19 cellular contexts compared by ENCODE assay signal in the genomic region with DNA sequence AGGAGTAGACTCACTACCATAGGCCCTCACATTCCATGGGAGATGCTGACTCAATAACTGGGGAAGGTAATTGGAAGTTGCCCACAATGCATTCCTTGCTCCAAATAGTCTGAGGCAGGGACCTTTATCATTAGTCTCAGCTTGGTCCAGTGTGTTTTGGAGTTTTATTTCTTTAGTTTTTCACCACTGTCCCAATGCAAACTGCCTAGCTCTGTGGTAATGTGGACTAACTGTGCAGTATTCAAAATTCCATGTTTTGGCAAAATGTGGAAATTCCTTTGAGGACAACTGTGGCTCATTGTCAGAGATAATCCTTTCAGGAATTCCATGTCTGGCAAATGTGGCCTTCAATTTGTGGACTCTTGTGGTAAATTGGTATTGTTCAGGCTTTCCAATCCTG.
"Had no signal": no experiment of that assay in that cellular context is flagged by ENCODE, and none has a peak within 500 bp of the region (broad histone marks: within the 10 kb centered on the region; RNA-seq: fewer than 3 reads in every experiment).

No MANE protein-coding gene starts in this region.

- DNase-seq: activated CD4-positive, alpha-beta memory T cell treated with anti-CD3 and anti-CD28 coated beads, Interleukin-2, amount 10 ng/mL, durations not matched to agents 7 days and 5 days; activated CD4-positive, alpha-beta T cell treated with anti-CD3 and anti-CD28 coated beads for 1 hour; activated CD4-positive, alpha-beta T cell treated with anti-CD3 and anti-CD28 coated beads for 4 hours; activated CD4-positive, alpha-beta T cell treated with anti-CD3 and anti-CD28 coated beads, Interleukin-2, amount 10 ng/mL, durations not matched to agents 7 days and 5 days; activated CD4-positive, alpha-beta T cell treated with anti-CD3 and anti-CD28 coated beads, Interleukin-2, amount 50 U/mL, for 4 hours; activated gamma-delta T cell; activated naive CD4-positive, alpha-beta T cell; activated naive CD4-positive, alpha-beta T cell treated with anti-CD3 and anti-CD28 coated beads, Interleukin-2, amount 10 ng/mL, durations not matched to agents 7 days and 5 days; activated naive CD8-positive, alpha-beta T cell treated with anti-CD3 and anti-CD28 coated beads, Interleukin-2, amount 10 ng/mL, durations not matched to agents 7 days and 5 days; activated T-cell treated with anti-CD3 and anti-CD28 coated beads, Interleukin-2, amount 50 U/mL, for 4 hours; brain microvascular endothelial cell; effector CD4-positive, alpha-beta T cell; effector memory CD8-positive, alpha-beta T cell; erythroblast; foreskin keratinocyte; gastrocnemius medialis; glutamatergic neuron; heart right ventricle; T-helper 2 cell had no signal
